9 cellular contexts compared by ENCODE assay signal in genomic region chr1:89125571-89126233, GRCh38. TPM values are rescaled to one million over a fixed set of nuclear protein-coding genes. Genes with fewer than 3 reads are reported as not detected.
DNase-seq lines count a peak whose midpoint lies in the region; ATAC-seq and TF ChIP-seq lines count a peak whose summit lies in the region.
"Had no signal": no experiment of that assay in that cellular context is flagged by ENCODE, and none has a peak within 500 bp of the region (broad histone marks: within the 10 kb centered on the region; RNA-seq: fewer than 3 reads in every experiment).

Gene GBP2 (minus strand): TSS chr1:89126114. CDS start chr1:89121966, 4,148 bp downstream.

- no peaks in the 10 kb centered on the region for H3K36me3 ChIP-seq in HEK293 (ENCODE audit: control insufficient read depth in 2 of 2, insufficient read depth in 1 of 2, low read length in 2 of 2)
- no peaks in the 10 kb centered on the region for H3K36me3 ChIP-seq in MM.1S (replicated peaks; ENCODE audit: insufficient read depth, low read length)
- peaks cover 0 to 16% (median 10%) of the 10 kb centered on the region in 9 donors for H3K36me3 ChIP-seq in heart left ventricle
- no peaks in the 10 kb centered on the region for H3K36me3 ChIP-seq in OCI-LY7 (ENCODE audit: insufficient read depth, low read length)

- POLR2A ChIA-PET in HEK293 (lab: Yijun Ruan, JAX) (no interaction called here), OCI-LY7 (lab: Charles Lee) (interaction anchor here (0.6 kb wide), 1 partner anchor 99 kb away, joined by 3 read pairs; no protein-coding TSS in a partner anchor)

- H3K4me1 Mint-ChIP-seq in activated naive CD4-positive, alpha-beta T cell treated with anti-CD3 and anti-CD28 coated beads, Interleukin-2, amount 50 U/mL, for 24 hours: peaks cover 60% of the 10 kb centered on the region

- peak within 1 kb of the TSS; percentile 12; the same call in 1 of the 2 replicates for H3K9ac ChIP-seq in MM.1S (ENCODE audit: low read length)

- H3K9me3 Mint-ChIP-seq in activated naive CD4-positive, alpha-beta T cell treated with anti-CD3 and anti-CD28 coated beads, Interleukin-2, amount 50 U/mL, for 24 hours: no peaks in the 10 kb centered on the region

- peak within 1 kb of the TSS; percentile 97 for H3K4me3 Mint-ChIP-seq in activated naive CD4-positive, alpha-beta T cell treated with anti-CD3 and anti-CD28 coated beads, Interleukin-2, amount 50 U/mL, for 24 hours

- DNase-seq in DMS79 (lab: John Stamatoyannopoulos, UW) (peak; percentile 6), DMS79 treated with DMSO at 0.1 percent for 48 hours (lab: John Stamatoyannopoulos, UW) (no peak), MM.1S (peak; percentile 16), heart left ventricle (no peak), retinal pigment epithelial cell (ENCODE audit: low read depth) (peak; percentile 52), OCI-LY7 (ENCODE audit: low spot score) (no peak)

- TF ChIP-seq CTCF in HEK293 (tag by site-specific recombination; IDR thresholded peaks at IDR 0.05) (no peak), MM.1S (IDR thresholded peaks at IDR 0.05; ENCODE audit: low read length) (no peak), heart left ventricle (IDR thresholded peaks at IDR 0.05) (no peak), retinal pigment epithelial cell (conservative IDR thresholded peaks at IDR 0.05; ENCODE audit: low read depth, low read length) (no peak), OCI-LY7 (conservative IDR thresholded peaks at IDR 0.05; ENCODE audit: low read length) (no peak)

- H3K9me2 ChIP-seq in MM.1S (replicated peaks; ENCODE audit: insufficient read depth, low read length): no peaks in the 10 kb centered on the region
- no peaks in the 10 kb centered on the region for H3K9me2 ChIP-seq in OCI-LY7 (ENCODE audit: insufficient read depth, low read length)

- peak within 1 kb of the TSS; percentile 100 for H3K27ac Mint-ChIP-seq in activated naive CD4-positive, alpha-beta T cell treated with anti-CD3 and anti-CD28 coated beads, Interleukin-2, amount 50 U/mL, for 24 hours

- H3K27ac ChIP-seq in HEK293 (ENCODE audit: extremely low read depth, low read depth, low read length): no peak within 1 kb of the TSS
- H3K27ac ChIP-seq in MM.1S (ENCODE audit: low read length): 0 out of 2 replicates have a peak within 1 kb of the TSS, but pooled peaks have one; percentile 7
- peak within 1 kb of the TSS in 11 of 12 donors; percentile 64 to 96 (median 78) for H3K27ac ChIP-seq in heart left ventricle
- no peak within 1 kb of the TSS for H3K27ac ChIP-seq in OCI-LY7 (ENCODE audit: low read depth, low read length, poor library complexity, severe bottlenecking)
- H3K27ac ChIP-seq: 22Rv1 had no signal

- H3K4me2 ChIP-seq in MM.1S (ENCODE audit: low read depth, low read length): peak within 1 kb of the TSS; percentile 48
- H3K4me2 ChIP-seq in OCI-LY7 (ENCODE audit: low read length): no peak within 1 kb of the TSS

- WGBS in heart left ventricle, 4 donors: 22 to 31% (median 29%) methylated on average over 7 of the region's 7 CpGs

- intact Hi-C loops in heart left ventricle (cut with DNase I) (no loop called here), OCI-LY7 (cut with micrococcal nuclease; ENCODE audit: unreplicated experiment) (no loop called here)

- TF ChIP-seq POLR2A in heart left ventricle (IDR thresholded peaks at IDR 0.05): peak in 1 of 2 donors; percentile 44

- H3K36me3 Mint-ChIP-seq in activated naive CD4-positive, alpha-beta T cell treated with anti-CD3 and anti-CD28 coated beads, Interleukin-2, amount 50 U/mL, for 24 hours: peaks cover 34% of the 10 kb centered on the region

- no peak within 1 kb of the TSS for H3K4me3 ChIP-seq in HEK293 (ENCODE audit: low read depth, low read length)
- H3K4me3 ChIP-seq in MM.1S (ENCODE audit: low read length): peak within 1 kb of the TSS; percentile 26; the same call in 1 of the 2 replicates
- H3K4me3 ChIP-seq in heart left ventricle: peak within 1 kb of the TSS; percentile 24 to 75 (median 54)
- no peak within 1 kb of the TSS for H3K4me3 ChIP-seq in retinal pigment epithelial cell (ENCODE audit: low read length)
- no peak within 1 kb of the TSS for H3K4me3 ChIP-seq in OCI-LY7 (ENCODE audit: low read depth, low read length, poor library complexity, severe bottlenecking)

- CTCF ChIA-PET in HEK293 (lab: Yijun Ruan, JAX) (no interaction called here), OCI-LY7 (lab: Charles Lee; ENCODE audit: unreplicated experiment) (no interaction called here)

- H4K20me1 ChIP-seq in MM.1S (ENCODE audit: insufficient read depth, low read length) (no peaks in the 10 kb centered on the region), OCI-LY7 (ENCODE audit: insufficient read depth, low read length) (no peaks in the 10 kb centered on the region)

- H3F3A ChIP-seq in MM.1S (ENCODE audit: insufficient read depth, low read length): no peaks in the 10 kb centered on the region

- H3K27me3 Mint-ChIP-seq in activated naive CD4-positive, alpha-beta T cell treated with anti-CD3 and anti-CD28 coated beads, Interleukin-2, amount 50 U/mL, for 24 hours: no peaks in the 10 kb centered on the region

- H3K27me3 ChIP-seq in MM.1S (replicated peaks; ENCODE audit: insufficient read depth, low read length): no peaks in the 10 kb centered on the region
- no peaks in the 10 kb centered on the region for H3K27me3 ChIP-seq in heart left ventricle

- peak within 1 kb of the TSS; percentile 52 for H2AFZ ChIP-seq in MM.1S (ENCODE audit: low read length)
- H2AFZ ChIP-seq in OCI-LY7 (ENCODE audit: low read length): no peak within 1 kb of the TSS

- H3K79me2 ChIP-seq in MM.1S (ENCODE audit: low read length): no peaks in the 10 kb centered on the region
- H3K79me2 ChIP-seq in OCI-LY7 (ENCODE audit: insufficient read depth, low read depth, low read length): no peaks in the 10 kb centered on the region

- BruUV-seq in OCI-LY7 (replicated peaks; lab: Mats Ljungman, UMichigan): no TSS peak

- ATAC-seq in heart left ventricle: peak; percentile 40 to 89 (median 88)

- no peaks in the 10 kb centered on the region for H3K4me1 ChIP-seq in HEK293 (ENCODE audit: control insufficient read depth, insufficient read depth, low read length)
- H3K4me1 ChIP-seq in MM.1S (ENCODE audit: low read length): peaks cover 10% of the 10 kb centered on the region
- peaks cover 0 to 72% (median 20%) of the 10 kb centered on the region in 12 donors for H3K4me1 ChIP-seq in heart left ventricle
- H3K4me1 ChIP-seq in OCI-LY7 (ENCODE audit: insufficient read depth, low read length, poor library complexity, severe bottlenecking): no peaks in the 10 kb centered on the region

- H3K9me3 ChIP-seq in HEK293 (ENCODE audit: control insufficient read depth, insufficient read depth, low read depth, low read length) (no peaks in the 10 kb centered on the region), MM.1S (replicated peaks; ENCODE audit: insufficient read depth, low read length) (no peaks in the 10 kb centered on the region), heart left ventricle (no peaks in the 10 kb centered on the region), OCI-LY7 (ENCODE audit: low read length) (no peaks in the 10 kb centered on the region)

TF ChIP-seq in HEK293, 187 proteins besides CTCF, POLR2A, EP300 and RAD21:
- TF ChIP-seq TRIM28 (IDR thresholded peaks at IDR 0.05; ENCODE audit: borderline replicate concordance, low read length) (peak; percentile 47; the same call in 1 of the 2 replicates), ZNF19 (tag by site-specific recombination; IDR thresholded peaks at IDR 0.05; ENCODE audit: low read depth) (no peak), ZFP3 (tag by site-specific recombination; IDR thresholded peaks at IDR 0.05; ENCODE audit: low read depth) (no peak), ZNF654 (tag by site-specific recombination; IDR thresholded peaks at IDR 0.05; ENCODE audit: low read depth) (no peak), ZNF48 (tag by site-specific recombination; IDR thresholded peaks at IDR 0.05) (no peak), KLF7 (tag by site-specific recombination; IDR thresholded peaks at IDR 0.05; ENCODE audit: borderline replicate concordance) (no peak), ZNF701 (tag by site-specific recombination; IDR thresholded peaks at IDR 0.05) (no peak), ZNF518A (tag by site-specific recombination; conservative IDR thresholded peaks at IDR 0.05; ENCODE audit: low read depth) (no peak), EGR2 (tag by site-specific recombination; IDR thresholded peaks at IDR 0.05; ENCODE audit: low read depth) (no peak)

RNA-seq across cellular contexts. Expression of gene GBP2, which starts in this region (rescaled TPM):
- total RNA-seq in heart left ventricle (10 to 100 TPM in 8 of 9 donors, 1 to 10 TPM in 1; 6.4 to 86.8 (median 10.9) TPM), OCI-LY7 (2022) (not detected in 2 replicates)
- 10 to 100 TPM in 1 of 2 donors, 1 to 10 TPM in 1; 9.9 to 25.1 TPM for polyA plus RNA-seq in heart left ventricle
- not detected in 2 replicates for total RNA-seq in OCI-LY7 (2014; rRNA removed; shearing (Covaris generic))

Comparison
In these comparisons a context has a peak if more than half of its experiments do, and no peak if none do; other contexts are left out.
1. RNA of gene GBP2 (total RNA-seq): 6.4 to 86.8 TPM in heart left ventricle; not detected in OCI-LY7; every median in the first group is over 4 times any median in the second.
2. DNase-seq: peak in DMS79 (single experiment), MM.1S (single experiment) and retinal pigment epithelial cell (single experiment); none in DMS79 treated with DMSO at 0.1 percent for 48 hours (single experiment), heart left ventricle (0 of 5) and OCI-LY7 (single experiment).
3. H3K27ac ChIP-seq: peak in MM.1S (single experiment) and heart left ventricle (11 of 12); none in HEK293 (single experiment) and OCI-LY7 (single experiment).
4. H3K4me3 ChIP-seq: peak in MM.1S (single experiment) and heart left ventricle (12 of 12); none in HEK293 (single experiment), retinal pigment epithelial cell (single experiment) and OCI-LY7 (single experiment).